8 cellular contexts compared by ENCODE assay signal in genomic region chr3:44729384-44729910, GRCh38. TPM values are rescaled to one million over a fixed set of nuclear protein-coding genes. Genes with fewer than 3 reads are reported as not detected.
DNase-seq lines count a peak whose midpoint lies in the region; ATAC-seq, FAIRE-seq and TF ChIP-seq lines count a peak whose summit lies in the region.

Gene ZNF501 (plus strand): TSS chr3:44729635. CDS start chr3:44734422, 4,787 bp downstream.

- ATAC-seq in HG03025 (IDR thresholded peaks at IDR 0.05; ENCODE audit: low FRiP score, unreplicated experiment): peak; percentile 75

- intact Hi-C loops in endothelial cell of umbilical vein (cut with micrococcal nuclease): loop anchor here (1.0 to 5.0 kb wide), 4 partner anchors 17 to 104 kb away; partner anchors contain the start of genes KIAA1143, KIF15, ZNF197 and ZNF35

- H3K4me1 ChIP-seq in endothelial cell of umbilical vein (ENCODE audit: control insufficient read depth, extremely low read depth, insufficient read depth, low read length) (no peaks in the 10 kb centered on the region), mesodermal cell (ENCODE audit: control insufficient read depth, insufficient read depth, low read length, poor library complexity, severe bottlenecking) (no peaks in the 10 kb centered on the region)

- in situ Hi-C loops in GM13977 (cut with MboI; ENCODE audit: low pct_unique_long_range_greater_than_20kb, low sequenced_read_pairs, unreplicated experiment): no loop called here

- H3K9ac ChIP-seq in endothelial cell of umbilical vein (replicated peaks; ENCODE audit: extremely low read depth, insufficient read depth, low read length): peak within 1 kb of the TSS; percentile 53

- DNase-seq in GM13977 (ENCODE audit: low spot score) (peak; percentile 66), NCI-H524 treated with DMSO at 0.1 percent for 48 hours (lab: John Stamatoyannopoulos, UW) (peak; percentile 56), endothelial cell of umbilical vein (ENCODE audit: low read depth, low spot score) (peak; percentile 83), Kasumi-1 (lab: John Stamatoyannopoulos, UW) (no peak)
- DNase-seq in activated CD8-positive, alpha-beta memory T cell treated with anti-CD3 and anti-CD28 coated beads, Interleukin-2, amount 50 U/mL, for 24 hours (ENCODE audit: extremely low read depth): peak; percentile 80
- DNase-seq in stimulated activated CD8-positive, alpha-beta memory T cell treated with anti-CD3 and anti-CD28 coated beads, Interleukin-12 subunit alpha, Interleukin-12 subunit beta, amount 100 ng/mL, for 24 hours (ENCODE audit: extremely low read depth): peak; percentile 72

- H4K20me1 ChIP-seq in endothelial cell of umbilical vein (replicated peaks; ENCODE audit: control insufficient read depth, extremely low read depth, insufficient read depth, low read length): no peaks in the 10 kb centered on the region

- H3K4me3 ChIP-seq in endothelial cell of umbilical vein (replicated peaks in 1 of 3; ENCODE audit: insufficient read depth in 1 of 3, low read depth in 1 of 3, low read length in 3 of 3): peak within 1 kb of the TSS; percentile 67 to 82 (median 72)
- H3K4me3 ChIP-seq in mesodermal cell (ENCODE audit: extremely low read depth, insufficient read depth, low read length, poor library complexity, severe bottlenecking): peak within 1 kb of the TSS; percentile 58

- WGBS in mesodermal cell (ENCODE audit: insufficient coverage in 2 of 2), 2 experiments: 12 to 15% methylated on average over 36 to 44 of the region's 46 CpGs

- H3K9me3 ChIP-seq in endothelial cell of umbilical vein (replicated peaks; ENCODE audit: control insufficient read depth, insufficient read depth, low read length) (peaks cover 5% of the 10 kb centered on the region), mesodermal cell (ENCODE audit: control insufficient read depth, low read length) (peaks cover 69% of the 10 kb centered on the region)

- H3K27ac ChIP-seq in endothelial cell of umbilical vein (ENCODE audit: insufficient read depth, low read depth, low read length) (peak within 1 kb of the TSS; percentile 27), mesodermal cell (ENCODE audit: low read depth, low read length, severe bottlenecking) (peak within 1 kb of the TSS; percentile 39)

- dilution Hi-C loops in endothelial cell of umbilical vein (cut with MboI; ENCODE audit: extremely low pct_ligation_motif_present, low sequenced_read_pairs): no loop called here

- peak within 1 kb of the TSS; percentile 76 for H3K4me2 ChIP-seq in endothelial cell of umbilical vein (ENCODE audit: insufficient read depth, low read length)

- H3K27me3 ChIP-seq in endothelial cell of umbilical vein (ENCODE audit: control insufficient read depth in 2 of 2, insufficient read depth in 2 of 2, low read length in 2 of 2): no peaks in the 10 kb centered on the region

- BruUV-seq in endothelial cell of umbilical vein (replicated peaks; lab: Mats Ljungman, UMichigan): no TSS peak

- no peak for TF ChIP-seq CTCF in GM13977 (IDR thresholded peaks at IDR 0.05; ENCODE audit: extremely low read depth, insufficient read depth, missing control alignments)
- TF ChIP-seq CTCF in endothelial cell of umbilical vein (IDR thresholded peaks at IDR 0.05; ENCODE audit: extremely low read depth in 1 of 2, insufficient read depth in 1 of 2, low read depth in 1 of 2, low read length in 2 of 2): no peak

- H3K36me3 ChIP-seq in endothelial cell of umbilical vein (ENCODE audit: control insufficient read depth in 2 of 2, extremely low read depth in 1 of 2, insufficient read depth in 2 of 2, low read length in 2 of 2): peaks cover 0 to 2% of the 10 kb centered on the region in 2 experiments
- H3K36me3 ChIP-seq in mesodermal cell (ENCODE audit: control insufficient read depth, insufficient read depth, low read length): peaks cover 31% of the 10 kb centered on the region

- CTCF ChIA-PET in endothelial cell of umbilical vein (lab: Charles Lee): interaction anchor here (1.1 to 1.5 kb wide), 3 partner anchors 16 to 197 kb away, joined by 3 to 29 read pairs (median 6); partner anchors contain the start of genes KIAA1143, KIF15 and ZNF502

- H3K79me2 ChIP-seq in endothelial cell of umbilical vein (ENCODE audit: control insufficient read depth, insufficient read depth, low read length): no peaks in the 10 kb centered on the region

- FAIRE-seq in endothelial cell of umbilical vein (lab: Jason Lieb, UNC): peak; percentile 88

- peak; percentile 36 for TF ChIP-seq POLR2A in endothelial cell of umbilical vein (IDR thresholded peaks at IDR 0.05; ENCODE audit: low read depth, low read length)

- H3K9me1 ChIP-seq in endothelial cell of umbilical vein (replicated peaks; ENCODE audit: control insufficient read depth, extremely low read depth, insufficient read depth, low read length): no peaks in the 10 kb centered on the region

- peak within 1 kb of the TSS; percentile 100 for H2AFZ ChIP-seq in endothelial cell of umbilical vein (ENCODE audit: low read depth, low read length)

- POLR2A ChIA-PET in endothelial cell of umbilical vein (lab: Charles Lee): interaction anchor here (1.4 kb wide), 1 partner anchor 18 kb away, joined by 11 read pairs; the partner anchor contains the start of gene ZNF502

TF ChIP-seq in endothelial cell of umbilical vein, 7 proteins besides CTCF, POLR2A, EP300 and RAD21:
- TF ChIP-seq JUN (IDR thresholded peaks at IDR 0.05; ENCODE audit: borderline replicate concordance, insufficient read depth, insufficient read length, low read depth) (no peak), POLR2AphosphoS5 (IDR thresholded peaks at IDR 0.05; ENCODE audit: insufficient read depth, low read depth, low read length) (peak; percentile 69)

RNA-seq across cellular contexts. Expression of gene ZNF501, which starts in this region (rescaled TPM):
- total RNA-seq in endothelial cell of umbilical vein: 2.9 and 3.9 TPM in 2 replicates
- polyA plus RNA-seq in endothelial cell of umbilical vein: 0.92 and 1.6 TPM in 2 replicates
- 0.94 and 1.2 TPM in 2 replicates for polyA plus RNA-seq in endothelial cell of umbilical vein (2011; cell fraction: cytosol; rRNA removed)
- polyA plus RNA-seq in endothelial cell of umbilical vein (2011; cell fraction: nucleus; rRNA removed): 1.2 and 4.1 TPM in 2 replicates
- polyA plus RNA-seq in endothelial cell of umbilical vein (2012): 2.8 TPM in 2 replicates
- polyA minus RNA-seq in endothelial cell of umbilical vein: 2.7 and 5.2 TPM in 2 replicates
- not detected for polyA minus RNA-seq in endothelial cell of umbilical vein (2011; cell fraction: cytosol; rRNA and poly(A)+ RNA removed)
- polyA minus RNA-seq in endothelial cell of umbilical vein (2011; cell fraction: nucleus; rRNA and poly(A)+ RNA removed): 4.2 and 8.3 TPM in 2 replicates
- polyA plus RNA-seq in mesodermal cell (2013, experiment 1 of 2): 4.8 TPM
- 4.2 TPM for polyA plus RNA-seq in mesodermal cell (2013, experiment 2 of 2)

Comparison
In these comparisons a context has a peak if more than half of its experiments do, and no peak if none do; other contexts are left out.
1. DNase-seq: peak in GM13977 (single experiment), NCI-H524 treated with DMSO at 0.1 percent for 48 hours (single experiment), activated CD8-positive, alpha-beta memory T cell treated with anti-CD3 and anti-CD28 coated beads, Interleukin-2, amount 50 U/mL, for 24 hours (single experiment), endothelial cell of umbilical vein (single experiment) and stimulated activated CD8-positive, alpha-beta memory T cell treated with anti-CD3 and anti-CD28 coated beads, Interleukin-12 subunit alpha, Interleukin-12 subunit beta, amount 100 ng/mL, for 24 hours (single experiment); none in Kasumi-1 (0 of 2).